In genomic region chrX:41863343-41864203, GRCh38 we compare ENCODE assay signal across 15 cellular contexts. TPM values are rescaled to one million over a fixed set of nuclear protein-coding genes. Genes with fewer than 3 reads are reported as not detected.
DNase-seq lines count a peak whose midpoint lies in the region; ATAC-seq and TF ChIP-seq lines count a peak whose summit lies in the region.
"Had no signal": no experiment of that assay in that cellular context is flagged by ENCODE, and none has a peak within 500 bp of the region (broad histone marks: within the 10 kb centered on the region; RNA-seq: fewer than 3 reads in every experiment).

No MANE protein-coding gene starts in this region.

- no peak for ATAC-seq in activated CD4-positive, alpha-beta T cell treated with anti-CD3 and anti-CD28 coated beads for 36 hours
- ATAC-seq in naive thymus-derived CD8-positive, alpha-beta T cell: peak; percentile 45 to 49
- ATAC-seq in GM18861 (IDR thresholded peaks at IDR 0.05; ENCODE audit: unreplicated experiment) (no peak), GM21528 (IDR thresholded peaks at IDR 0.05; ENCODE audit: low FRiP score, unreplicated experiment) (no peak)

- H3K27ac Mint-ChIP-seq in activated CD4-positive, alpha-beta T cell treated with anti-CD3 and anti-CD28 coated beads for 36 hours: peak overlapping the region; percentile 51
- H3K27ac Mint-ChIP-seq in HFFc6: no peak overlapping the region
- peak overlapping the region; percentile 73 for H3K27ac Mint-ChIP-seq in activated T-helper 1 cell treated with anti-CD3 and anti-CD28 coated beads, Interleukin-12 subunit alpha, Interleukin-12 subunit beta, Interleukin-2, Interleukin-4 antibody, amounts not matched to agents 30 ng/mL and 10 ng/mL and 1 ng/mL, durations not matched to agents 14 hours and 24 hours and 36 hours
- H3K27ac Mint-ChIP-seq in naive thymus-derived CD8-positive, alpha-beta T cell: peak overlapping the region; percentile 9 to 83 (median 74)

- H3K9me3 Mint-ChIP-seq in activated CD4-positive, alpha-beta T cell treated with anti-CD3 and anti-CD28 coated beads for 36 hours (ENCODE audit: low read depth): no peaks in the 10 kb centered on the region
- H3K9me3 Mint-ChIP-seq in HFFc6: no peaks in the 10 kb centered on the region
- no peaks in the 10 kb centered on the region for H3K9me3 Mint-ChIP-seq in activated T-helper 1 cell treated with anti-CD3 and anti-CD28 coated beads, Interleukin-12 subunit alpha, Interleukin-12 subunit beta, Interleukin-2, Interleukin-4 antibody, amounts not matched to agents 30 ng/mL and 10 ng/mL and 1 ng/mL, durations not matched to agents 14 hours and 24 hours and 36 hours
- peaks cover 0 to 9% (median 0%) of the 10 kb centered on the region in 9 donors for H3K9me3 Mint-ChIP-seq in naive thymus-derived CD8-positive, alpha-beta T cell

- intact Hi-C loops in activated CD4-positive, alpha-beta T cell treated with anti-CD3 and anti-CD28 coated beads for 36 hours (cut with DNase I, micrococcal nuclease): no loop called here
- intact Hi-C loops in activated T-helper 1 cell treated with anti-CD3 and anti-CD28 coated beads, Interleukin-12 subunit alpha, Interleukin-12 subunit beta, Interleukin-2, Interleukin-4 antibody, amounts not matched to agents 30 ng/mL and 10 ng/mL and 1 ng/mL, durations not matched to agents 14 hours and 24 hours and 36 hours (cut with micrococcal nuclease): no loop called here

- H3K36me3 Mint-ChIP-seq in activated CD4-positive, alpha-beta T cell treated with anti-CD3 and anti-CD28 coated beads for 36 hours (ENCODE audit: low read depth): no peaks in the 10 kb centered on the region
- H3K36me3 Mint-ChIP-seq in HFFc6 (ENCODE audit: low read depth): no peaks in the 10 kb centered on the region
- peaks cover 2% of the 10 kb centered on the region for H3K36me3 Mint-ChIP-seq in activated T-helper 1 cell treated with anti-CD3 and anti-CD28 coated beads, Interleukin-12 subunit alpha, Interleukin-12 subunit beta, Interleukin-2, Interleukin-4 antibody, amounts not matched to agents 30 ng/mL and 10 ng/mL and 1 ng/mL, durations not matched to agents 14 hours and 24 hours and 36 hours (ENCODE audit: low read depth)
- peaks cover 0 to 3% (median 0%) of the 10 kb centered on the region in 3 donors for H3K36me3 Mint-ChIP-seq in naive thymus-derived CD8-positive, alpha-beta T cell

- peaks cover 30% of the 10 kb centered on the region for H3K4me1 Mint-ChIP-seq in activated CD4-positive, alpha-beta T cell treated with anti-CD3 and anti-CD28 coated beads for 36 hours
- no peaks in the 10 kb centered on the region for H3K4me1 Mint-ChIP-seq in HFFc6 (ENCODE audit: low read depth)
- peaks cover 23% of the 10 kb centered on the region for H3K4me1 Mint-ChIP-seq in activated T-helper 1 cell treated with anti-CD3 and anti-CD28 coated beads, Interleukin-12 subunit alpha, Interleukin-12 subunit beta, Interleukin-2, Interleukin-4 antibody, amounts not matched to agents 30 ng/mL and 10 ng/mL and 1 ng/mL, durations not matched to agents 14 hours and 24 hours and 36 hours (ENCODE audit: low read depth)
- peaks cover 23 to 59% (median 49%) of the 10 kb centered on the region in 4 donors for H3K4me1 Mint-ChIP-seq in naive thymus-derived CD8-positive, alpha-beta T cell

- no peaks in the 10 kb centered on the region for H3K27me3 Mint-ChIP-seq in activated CD4-positive, alpha-beta T cell treated with anti-CD3 and anti-CD28 coated beads for 36 hours
- no peaks in the 10 kb centered on the region for H3K27me3 Mint-ChIP-seq in HFFc6 (ENCODE audit: insufficient read depth)
- H3K27me3 Mint-ChIP-seq in activated T-helper 1 cell treated with anti-CD3 and anti-CD28 coated beads, Interleukin-12 subunit alpha, Interleukin-12 subunit beta, Interleukin-2, Interleukin-4 antibody, amounts not matched to agents 30 ng/mL and 10 ng/mL and 1 ng/mL, durations not matched to agents 14 hours and 24 hours and 36 hours (ENCODE audit: insufficient read depth): no peaks in the 10 kb centered on the region
- H3K27me3 Mint-ChIP-seq in naive thymus-derived CD8-positive, alpha-beta T cell: no peaks in the 10 kb centered on the region

- CTCF ChIA-PET in activated CD4-positive, alpha-beta T cell treated with anti-CD3 and anti-CD28 coated beads for 36 hours (lab: Charles Lee): interaction anchor here (0.8 kb wide), 1 partner anchor 23 kb away, joined by 3 read pairs; no protein-coding TSS in a partner anchor

- peak; percentile 47 for TF ChIP-seq CTCF in HFFc6 (IDR thresholded peaks at IDR 0.05)

- POLR2A ChIA-PET in activated CD4-positive, alpha-beta T cell treated with anti-CD3 and anti-CD28 coated beads for 36 hours (lab: Charles Lee): no interaction called here
- POLR2A ChIA-PET in naive thymus-derived CD8-positive, alpha-beta T cell (lab: Charles Lee): no interaction called here

- H3K4me3 Mint-ChIP-seq in activated CD4-positive, alpha-beta T cell treated with anti-CD3 and anti-CD28 coated beads for 36 hours: no peak overlapping the region
- no peak overlapping the region for H3K4me3 Mint-ChIP-seq in HFFc6
- H3K4me3 Mint-ChIP-seq in activated T-helper 1 cell treated with anti-CD3 and anti-CD28 coated beads, Interleukin-12 subunit alpha, Interleukin-12 subunit beta, Interleukin-2, Interleukin-4 antibody, amounts not matched to agents 30 ng/mL and 10 ng/mL and 1 ng/mL, durations not matched to agents 14 hours and 24 hours and 36 hours: no peak overlapping the region
- H3K4me3 Mint-ChIP-seq in naive thymus-derived CD8-positive, alpha-beta T cell: peak overlapping the region in 7 of 10 donors; percentile 21 to 65 (median 44)

- DNase-seq in activated CD4-positive, alpha-beta T cell treated with anti-CD3 and anti-CD28 coated beads for 36 hours: no peak
- no peak for DNase-seq in activated CD4-positive, alpha-beta T cell treated with anti-CD3 and anti-CD28 coated beads, Interleukin-2, amount 50 U/mL, for 1 hour
- DNase-seq in HFFc6: no peak
- no peak for DNase-seq in activated T-helper 1 cell treated with anti-CD3 and anti-CD28 coated beads, Interleukin-12 subunit alpha, Interleukin-12 subunit beta, Interleukin-2, Interleukin-4 antibody, amounts not matched to agents 30 ng/mL and 10 ng/mL and 1 ng/mL, durations not matched to agents 14 hours and 24 hours and 36 hours (ENCODE audit: low spot score)
- no peak for DNase-seq in naive thymus-derived CD8-positive, alpha-beta T cell
- no peak for DNase-seq in activated CD4-positive, CD25-positive, alpha-beta regulatory T cell treated with anti-CD3 and anti-CD28 coated beads, Interleukin-2, amount 50 U/mL, for 72 hours
- DNase-seq: aorta; effector CD8-positive, alpha-beta T cell; GM23248; NCI-H226; Peyer's patch; stimulated activated CD4-positive, alpha-beta T cell treated with anti-CD3 and anti-CD28 coated beads, Interleukin-4, amount 100 ng/mL, for 24 hours; stimulated activated naive CD4-positive, alpha-beta T cell had no signal

RNA-seq across cellular contexts. Expression of gene CASK, which starts 59.8 kb away (rescaled TPM):
- total RNA-seq in activated CD4-positive, alpha-beta T cell treated with anti-CD3 and anti-CD28 coated beads for 36 hours: 10 to 100 TPM; 14.4 to 15.0 TPM
- total RNA-seq in HFFc6 (2021; fragmentation: NEBNext Ultra II Directional; extraction: Animal tissue kit (Norgen Biotek cat#: 25700)): 10 to 100 TPM; 34.7 to 37.1 (median 35.4) TPM
- 17.4 and 30.5 TPM in 2 replicates for total RNA-seq in activated T-helper 1 cell treated with anti-CD3 and anti-CD28 coated beads, Interleukin-12 subunit alpha, Interleukin-12 subunit beta, Interleukin-2, Interleukin-4 antibody, amounts not matched to agents 30 ng/mL and 10 ng/mL and 1 ng/mL, durations not matched to agents 14 hours and 24 hours and 36 hours
- total RNA-seq in naive thymus-derived CD8-positive, alpha-beta T cell: 10 to 100 TPM; 90.3 to 90.4 TPM
- polyA plus RNA-seq in naive thymus-derived CD8-positive, alpha-beta T cell: 10 to 100 TPM in 2 of 3 donors, 1 to 10 TPM in 1; 4.6 to 16.1 (median 11.4) TPM

Comparison
In these comparisons a context has a peak if more than half of its experiments do, and no peak if none do; other contexts are left out.
1. ATAC-seq: peak in naive thymus-derived CD8-positive, alpha-beta T cell (2 of 2); none in activated CD4-positive, alpha-beta T cell treated with anti-CD3 and anti-CD28 coated beads for 36 hours (single experiment), GM18861 (single experiment) and GM21528 (single experiment).
2. H3K4me3 Mint-ChIP-seq: peak in naive thymus-derived CD8-positive, alpha-beta T cell (7 of 10); none in activated CD4-positive, alpha-beta T cell treated with anti-CD3 and anti-CD28 coated beads for 36 hours (single experiment), HFFc6 (single experiment) and activated T-helper 1 cell treated with anti-CD3 and anti-CD28 coated beads, Interleukin-12 subunit alpha, Interleukin-12 subunit beta, Interleukin-2, Interleukin-4 antibody, amounts not matched to agents 30 ng/mL and 10 ng/mL and 1 ng/mL, durations not matched to agents 14 hours and 24 hours and 36 hours (single experiment).